8 cellular contexts compared by ENCODE assay signal in genomic region chr3:142447308-142447851, GRCh38. TPM values are rescaled to one million over a fixed set of nuclear protein-coding genes. Genes with fewer than 3 reads are reported as not detected.
DNase-seq lines count a peak whose midpoint lies in the region; ATAC-seq and TF ChIP-seq lines count a peak whose summit lies in the region.

No MANE protein-coding gene starts in this region.

- H3K36me3 ChIP-seq in muscle layer of duodenum (ENCODE audit: control insufficient read depth in 1 of 2, insufficient read depth in 2 of 2, low read length in 2 of 2) = peaks cover 0 to 12% of the 10 kb centered on the region in 2 donors

- peak; percentile 23 for DNase-seq in 8988T
- DNase-seq in NOMO-1 (lab: John Stamatoyannopoulos, UW; ENCODE audit: unreplicated experiment in 2 of 2) = peak; percentile 45 to 66
- DNase-seq in activated T-cell treated with anti-CD3 and anti-CD28 coated beads, Interleukin-2, amount 50 U/mL, for 48 hours = peak; percentile 68 to 70
- peak; percentile 44 for DNase-seq in stimulated activated naive CD4-positive, alpha-beta T cell treated with Interleukin-2 at 50 U/mL for 16 hours (lab: John Stamatoyannopoulos, UW)

- ATAC-seq in GM18505 (IDR thresholded peaks at IDR 0.05; ENCODE audit: unreplicated experiment) = peak; percentile 33
- peak; percentile 29 for ATAC-seq in HG03045 (IDR thresholded peaks at IDR 0.05; ENCODE audit: unreplicated experiment)
- peak; percentile 51 for ATAC-seq in esophagus mucosa

- no peaks in the 10 kb centered on the region for H3K27me3 ChIP-seq in muscle layer of duodenum (ENCODE audit: low read depth, low read length)

- H3K4me1 ChIP-seq in muscle layer of duodenum (ENCODE audit: control insufficient read depth in 1 of 2, insufficient read depth in 2 of 2, low read length in 2 of 2) = peaks cover 12 to 31% of the 10 kb centered on the region in 2 donors

- no peak for TF ChIP-seq POLR2A in GM18505 (IDR thresholded peaks at IDR 0.05; ENCODE audit: borderline replicate concordance, extremely low read depth, insufficient read depth, insufficient read length)

- peak overlapping the region; percentile 100 for H3K27ac ChIP-seq in muscle layer of duodenum (ENCODE audit: low read length)

- H3K4me3 ChIP-seq in muscle layer of duodenum (ENCODE audit: low read depth in 1 of 2, low read length in 2 of 2) = peak overlapping the region; percentile 99

- no peaks in the 10 kb centered on the region for H3K9me3 ChIP-seq in muscle layer of duodenum (ENCODE audit: control insufficient read depth in 1 of 2, low read length in 2 of 2)

RNA-seq across cellular contexts. Expression of gene XRN1, which starts 0.5 kb away (rescaled TPM):
- 32.6 TPM for total RNA-seq in esophagus mucosa

Comparison
In these comparisons a context has a peak if more than half of its experiments do, and no peak if none do; other contexts are left out.
1. Peak in every context shown above with its lines: DNase-seq, ATAC-seq, H3K4me3 ChIP-seq and H3K27ac ChIP-seq.